In genomic region chr10:60907972-60908371, GRCh38 we compare ENCODE assay signal across 18 cellular contexts. TPM values are rescaled to one million over a fixed set of nuclear protein-coding genes. Genes with fewer than 3 reads are reported as not detected.
DNase-seq lines count a peak whose midpoint lies in the region; ATAC-seq and TF ChIP-seq lines count a peak whose summit lies in the region.
"Had no signal": no experiment of that assay in that cellular context is flagged by ENCODE, and none has a peak within 500 bp of the region (broad histone marks: within the 10 kb centered on the region; RNA-seq: fewer than 3 reads in every experiment).

No MANE protein-coding gene starts in this region.

- H3K36me3 Mint-ChIP-seq in MCF 10A (ENCODE audit: insufficient read depth, unreplicated experiment): no peaks in the 10 kb centered on the region

- TF ChIP-seq EP300 in transverse colon (IDR thresholded peaks at IDR 0.05; ENCODE audit: low read depth): no peak

- in situ Hi-C loops in transverse colon (cut with MboI; ENCODE audit: low pct_ligation_motif_present in 1 of 4, low pct_unique_long_range_greater_than_20kb in 1 of 4, low sequenced_read_pairs in 3 of 4): no loop called here

- POLR2A ChIA-PET in MCF 10A (lab: Yijun Ruan, JAX): no interaction called here

- H3K27me3 Mint-ChIP-seq in MCF 10A (ENCODE audit: insufficient read depth, unreplicated experiment): no peaks in the 10 kb centered on the region

- no peaks in the 10 kb centered on the region for H3K9me3 ChIP-seq in heart left ventricle
- H3K9me3 ChIP-seq in psoas muscle: no peaks in the 10 kb centered on the region
- H3K9me3 ChIP-seq in transverse colon: no peaks in the 10 kb centered on the region
- H3K9me3 ChIP-seq: Caco-2, HAP-1 had no signal

- ATAC-seq in heart left ventricle: no peak
- ATAC-seq in psoas muscle: no peak
- ATAC-seq in GM18520 (IDR thresholded peaks at IDR 0.05; ENCODE audit: unreplicated experiment): no peak

- H3K27ac Mint-ChIP-seq in MCF 10A (ENCODE audit: low read depth, unreplicated experiment): no peak overlapping the region

- no peaks in the 10 kb centered on the region for H3K4me1 Mint-ChIP-seq in MCF 10A (ENCODE audit: insufficient read depth, unreplicated experiment)

- H3K4me1 ChIP-seq in heart left ventricle (peaks cover 0 to 85% (median 36%) of the 10 kb centered on the region in 12 donors), psoas muscle (peaks cover 91% of the 10 kb centered on the region), transverse colon (peaks cover 0 to 19% (median 5%) of the 10 kb centered on the region in 4 donors)
- H3K4me1 ChIP-seq: Caco-2, HAP-1 had no signal

- BruUV-seq in MCF 10A (replicated peaks; lab: Mats Ljungman, UMichigan): no TSS peak

- TF ChIP-seq POLR2A in heart left ventricle (IDR thresholded peaks at IDR 0.05) (no peak), transverse colon (IDR thresholded peaks at IDR 0.05) (no peak)

- no peaks in the 10 kb centered on the region for H3K9me3 Mint-ChIP-seq in MCF 10A (ENCODE audit: unreplicated experiment)

- peak overlapping the region in 9 of 12 donors; percentile 33 to 73 (median 64) for H3K27ac ChIP-seq in heart left ventricle
- peak overlapping the region; percentile 95 for H3K27ac ChIP-seq in psoas muscle
- peak overlapping the region in 3 of 4 donors; percentile 23 to 64 (median 56) for H3K27ac ChIP-seq in transverse colon
- H3K27ac ChIP-seq: PC-9 had no signal

- no peak overlapping the region for H3K4me3 Mint-ChIP-seq in MCF 10A (ENCODE audit: unreplicated experiment)
- H3K4me3 Mint-ChIP-seq: CD14-positive monocyte had no signal

- DNase-seq in heart left ventricle: no peak
- DNase-seq in cardiac septum (ENCODE audit: low spot score): no peak
- peak; percentile 16 for DNase-seq in fibroblast of villous mesenchyme (ENCODE audit: low read depth)
- DNase-seq in psoas muscle: no peak
- DNase-seq in transverse colon: no peak
- DNase-seq in putamen (ENCODE audit: low spot score): no peak
- no peak for DNase-seq in MCF 10A (ENCODE audit: unreplicated experiment)
- DNase-seq: Caco-2, DMS53, KG1, NCI-H1092 treated with DMSO at 0.1 percent for 48 hours, NCI-H187, NCI-H446, NCI-H748 treated with DMSO at 0.1 percent for 48 hours had no signal

- TF ChIP-seq CTCF in heart left ventricle (IDR thresholded peaks at IDR 0.05): no peak
- TF ChIP-seq CTCF in fibroblast of villous mesenchyme (IDR thresholded peaks at IDR 0.05; ENCODE audit: insufficient read depth, low read depth, low read length): no peak
- TF ChIP-seq CTCF in psoas muscle (IDR thresholded peaks at IDR 0.05): no peak
- TF ChIP-seq CTCF in transverse colon (IDR thresholded peaks at IDR 0.05): no peak
- TF ChIP-seq CTCF in MCF 10A (IDR thresholded peaks at IDR 0.05; ENCODE audit: unreplicated experiment): no peak

- H3K27me3 ChIP-seq in heart left ventricle (no peaks in the 10 kb centered on the region), psoas muscle (ENCODE audit: insufficient read depth in 3 of 3, low read length in 2 of 3) (no peaks in the 10 kb centered on the region), transverse colon (no peaks in the 10 kb centered on the region)

- intact Hi-C loops in heart left ventricle (cut with DNase I) (loop anchor here in 5 of 10 donors (5.0 kb wide), 1 partner anchor 34 kb away; the partner anchor contains the start of gene RHOBTB1 (in 5 of the 5)), cardiac septum (cut with DNase I) (no loop called here), psoas muscle (cut with DNase I) (no loop called here), transverse colon (cut with DNase I; ENCODE audit: low total_unique reads) (loop anchor here (5.0 kb wide), 1 partner anchor 34 kb away; the partner anchor contains the start of gene RHOBTB1), MCF 10A (cut with micrococcal nuclease) (no loop called here)

- H3K4me3 ChIP-seq in heart left ventricle (no peak overlapping the region), fibroblast of villous mesenchyme (ENCODE audit: low read depth, low read length) (no peak overlapping the region), psoas muscle (no peak overlapping the region), transverse colon (no peak overlapping the region)
- H3K4me3 ChIP-seq: HAP-1, PC-9 had no signal

- peaks cover 0 to 17% (median 0%) of the 10 kb centered on the region in 9 donors for H3K36me3 ChIP-seq in heart left ventricle
- H3K36me3 ChIP-seq in psoas muscle (ENCODE audit: insufficient read depth in 1 of 2, low read depth in 1 of 2): peaks cover 0 to 39% of the 10 kb centered on the region in 2 donors
- H3K36me3 ChIP-seq in transverse colon: no peaks in the 10 kb centered on the region
- H3K36me3 ChIP-seq: HAP-1 had no signal

- 73 to 75% (median 74%) methylated on average over 2 of the region's 2 CpGs for WGBS in heart left ventricle, 4 donors
- 83 to 92% (median 91%) methylated on average over 2 of the region's 2 CpGs for WGBS in psoas muscle, 3 donors
- WGBS in transverse colon (ENCODE audit: low coverage in 1 of 2), 2 donors: 70 to 72% methylated on average over 2 of the region's 2 CpGs

- CTCF ChIA-PET in MCF 10A (lab: Yijun Ruan, JAX): interaction anchor here (0.6 to 1.3 kb wide), 2 partner anchors 12 to 53 kb away, joined by 3 read pairs; no protein-coding TSS in a partner anchor

RNA-seq across cellular contexts. Expression of gene RHOBTB1, which starts 36.0 kb away (rescaled TPM):
- total RNA-seq in heart left ventricle: 10 to 100 TPM in 8 of 9 donors, 1 to 10 TPM in 1; 9.6 to 41.3 (median 16.0) TPM
- polyA plus RNA-seq in heart left ventricle: 1 to 10 TPM; 6.4 to 7.5 TPM
- total RNA-seq in cardiac septum: 16.3 TPM
- total RNA-seq in fibroblast of villous mesenchyme: 26.8 and 42.2 TPM in 2 replicates
- 10 to 100 TPM; 20.8 to 47.4 (median 30.7) TPM for total RNA-seq in psoas muscle
- polyA plus RNA-seq in psoas muscle: 10 to 100 TPM in 2 of 3 donors, 1 to 10 TPM in 1; 1.8 to 28.4 (median 13.6) TPM
- total RNA-seq in transverse colon: 10 to 100 TPM in 1 of 4 donors, 1 to 10 TPM in 3; 4.0 to 13.1 (median 9.0) TPM
- total RNA-seq in MCF 10A (2022): 0.70 and 1.5 TPM in 2 replicates
